In genomic region chr9:27337833-27338526, GRCh38 we compare ENCODE assay signal across 1 cellular context.
TF ChIP-seq lines count a peak whose summit lies in the region.

No MANE protein-coding gene starts in this region.

TF ChIP-seq in H1, 55 proteins besides CTCF, POLR2A, EP300 and RAD21:
- no peak for TF ChIP-seq FOSL1 (IDR thresholded peaks at IDR 0.05; ENCODE audit: insufficient read depth, low read depth, low read length)
- TF ChIP-seq BACH1 (IDR thresholded peaks at IDR 0.05; ENCODE audit: low read length), result no peak
- no peak for TF ChIP-seq KDM5A (IDR thresholded peaks at IDR 0.05; ENCODE audit: low read length)
- TF ChIP-seq TBP (IDR thresholded peaks at IDR 0.05; ENCODE audit: low read depth, low read length), result no peak
- TF ChIP-seq KDM1A (IDR thresholded peaks at IDR 0.05; ENCODE audit: borderline replicate concordance, low read length), result no peak
- no peak for TF ChIP-seq POLR2AphosphoS5 (IDR thresholded peaks at IDR 0.05; ENCODE audit: low read depth, low read length)
- TF ChIP-seq SUZ12 (IDR thresholded peaks at IDR 0.05; ENCODE audit: low read length), result no peak
- no peak for TF ChIP-seq CHD2 (IDR thresholded peaks at IDR 0.05; ENCODE audit: low read length)
- no peak for TF ChIP-seq CREB1 (IDR thresholded peaks at IDR 0.05)
- TF ChIP-seq SIX5 (IDR thresholded peaks at IDR 0.05; ENCODE audit: low read depth, low read length), result no peak
- TF ChIP-seq ZNF274 (IDR thresholded peaks at IDR 0.05; ENCODE audit: borderline replicate concordance, extremely low read depth, low read length), result no peak
TF ChIP-seq in H1: peak in this region for 0.
